5 cellular contexts compared by ENCODE assay signal in genomic region chr20:12649234-12649633, GRCh38.
"Had no signal": no experiment of that assay in that cellular context is flagged by ENCODE, and none has a peak within 500 bp of the region (broad histone marks: within the 10 kb centered on the region; RNA-seq: fewer than 3 reads in every experiment).

No MANE protein-coding gene starts in this region.

- H3K4me2 ChIP-seq: GM23338 had no signal

- DNase-seq: H9, HCEC 1CT, IMR-90 had no signal

- H3K4me3 ChIP-seq: GM23338, K562 had no signal

- ATAC-seq: GM23338, K562 had no signal

- H3K27ac Mint-ChIP-seq: GM23338, H9 had no signal

- H2AFZ ChIP-seq: GM23338 had no signal

- H3K9me3 Mint-ChIP-seq: GM23338, H9 had no signal

- H3K4me3 Mint-ChIP-seq: GM23338, H9 had no signal
